In the genomic region with DNA sequence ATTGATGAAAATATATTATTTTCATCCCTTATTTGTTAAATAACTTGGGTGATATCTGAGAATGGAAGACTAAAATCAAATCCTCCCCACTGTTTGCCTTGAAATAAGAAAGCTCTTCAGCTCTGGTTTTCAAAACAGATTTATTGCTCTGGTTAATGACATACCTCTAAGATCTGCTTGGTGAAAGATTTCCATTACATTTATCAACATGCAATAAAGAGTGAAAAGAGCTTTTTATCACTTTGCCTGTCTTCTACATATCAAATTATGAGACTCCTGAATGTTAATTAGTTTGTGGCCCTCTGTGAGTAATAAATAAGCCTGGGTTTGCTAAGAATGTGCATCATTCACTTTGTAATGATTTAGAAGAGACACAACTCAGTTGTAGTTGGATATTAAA, we compare ENCODE assay signal across 35 cellular contexts.
"Had no signal": no experiment of that assay in that cellular context is flagged by ENCODE, and none has a peak within 500 bp of the region (broad histone marks: within the 10 kb centered on the region; RNA-seq: fewer than 3 reads in every experiment).

No MANE protein-coding gene starts in this region.

- ATAC-seq: activated CD4-positive, alpha-beta T cell treated with anti-CD3 and anti-CD28 coated beads for 36 hours; activated CD8-positive, alpha-beta memory T cell treated with anti-CD3 and anti-CD28 coated beads, Interleukin-2, amount 10 ng/mL, durations not matched to agents 7 days and 5 days; activated CD8-positive, alpha-beta T cell treated with anti-CD3 and anti-CD28 coated beads, Interleukin-2, amount 10 ng/mL, durations not matched to agents 7 days and 5 days; activated naive CD4-positive, alpha-beta T cell treated with anti-CD3 and anti-CD28 coated beads, Interleukin-2, amount 50 U/mL, for 72 hours; activated T-cell treated with anti-CD3 and anti-CD28 coated beads, Interleukin-2, amount 50 U/mL, for 72 hours; effector memory CD8-positive, alpha-beta T cell; foreskin keratinocyte; gastrocnemius medialis; heart left ventricle; T-helper 17 cell had no signal

- H3K4me3 Mint-ChIP-seq: activated CD4-positive, alpha-beta memory T cell treated with anti-CD3 and anti-CD28 coated beads for 36 hours; activated CD4-positive, alpha-beta T cell treated with anti-CD3 and anti-CD28 coated beads for 36 hours; activated CD4-positive, alpha-beta T cell treated with anti-CD3 and anti-CD28 coated beads, Interleukin-2, amount 10 ng/mL, durations not matched to agents 24 days and 14 days; activated CD8-positive, alpha-beta memory T cell treated with anti-CD3 and anti-CD28 coated beads, Interleukin-2, amount 10 ng/mL, durations not matched to agents 7 days and 5 days; activated CD8-positive, alpha-beta T cell treated with anti-CD3 and anti-CD28 coated beads, Interleukin-2, amount 10 ng/mL, durations not matched to agents 7 days and 5 days; activated naive CD4-positive, alpha-beta T cell treated with anti-CD3 and anti-CD28 coated beads, Interleukin-2, amount 10 ng/mL, durations not matched to agents 7 days and 5 days; activated naive CD8-positive, alpha-beta T cell treated with anti-CD3 and anti-CD28 coated beads, Interleukin-2, amount 10 ng/mL, durations not matched to agents 7 days and 5 days; activated T-cell treated with anti-CD3 and anti-CD28 coated beads, Interleukin-2, amount 50 U/mL, for 24 hours; activated T-cell treated with anti-CD3 and anti-CD28 coated beads, Interleukin-2, amount 50 U/mL, for 72 hours; brain; central memory CD8-positive, alpha-beta T cell; dendritic cell treated with granulocyte-macrophage colony-stimulating factor and Interleukin-4, amounts not matched to agents 40 ng/mL and 50 ng/mL, for 4 days; effector memory CD8-positive, alpha-beta T cell; T-helper 17 cell; T-helper 2 cell treated with Interferon-gamma antibody and Interleukin-4, amounts not matched to agents 5 μg/mL and 100 μg/mL, for 36 hours had no signal

- H3K4me3 ChIP-seq: ascending aorta, breast epithelium, cardiac muscle cell, coronary artery, dorsolateral prefrontal cortex, esophagus muscularis mucosa, gastrocnemius medialis, heart left ventricle had no signal

- H3K4me1 Mint-ChIP-seq: activated CD4-positive, alpha-beta T cell treated with anti-CD3 and anti-CD28 coated beads for 36 hours; activated CD4-positive, alpha-beta T cell treated with anti-CD3 and anti-CD28 coated beads, Interleukin-2, amount 10 ng/mL, durations not matched to agents 24 days and 14 days; activated CD8-positive, alpha-beta memory T cell treated with anti-CD3 and anti-CD28 coated beads, Interleukin-2, amount 10 ng/mL, durations not matched to agents 7 days and 5 days; activated naive CD4-positive, alpha-beta T cell treated with anti-CD3 and anti-CD28 coated beads, Interleukin-2, amount 10 ng/mL, durations not matched to agents 7 days and 5 days; activated naive CD8-positive, alpha-beta T cell treated with anti-CD3 and anti-CD28 coated beads, Interleukin-2, amount 10 ng/mL, durations not matched to agents 7 days and 5 days; central memory CD8-positive, alpha-beta T cell; T-helper 17 cell had no signal

- DNase-seq: activated CD4-positive, alpha-beta memory T cell treated with anti-CD3 and anti-CD28 coated beads for 36 hours; activated CD4-positive, alpha-beta T cell treated with anti-CD3 and anti-CD28 coated beads for 36 hours; activated CD4-positive, alpha-beta T cell treated with anti-CD3 and anti-CD28 coated beads, Interleukin-2, amount 10 ng/mL, durations not matched to agents 24 days and 14 days; activated CD4-positive, CD25-positive, alpha-beta regulatory T cell; activated CD4-positive, CD25-positive, alpha-beta regulatory T cell treated with anti-CD3 and anti-CD28 coated beads, Interleukin-2, amount 50 U/mL, for 72 hours; activated CD8-positive, alpha-beta memory T cell treated with anti-CD3 and anti-CD28 coated beads, Interleukin-2, amount 10 ng/mL, durations not matched to agents 7 days and 5 days; activated CD8-positive, alpha-beta memory T cell treated with anti-CD3 and anti-CD28 coated beads, Interleukin-2, amount 50 U/mL, for 48 hours; activated CD8-positive, alpha-beta T cell treated with anti-CD3 and anti-CD28 coated beads, Interleukin-2, amount 10 ng/mL, durations not matched to agents 7 days and 5 days; activated gamma-delta T cell; activated naive CD4-positive, alpha-beta T cell; activated naive CD4-positive, alpha-beta T cell treated with anti-CD3 and anti-CD28 coated beads, Interleukin-2, amount 10 ng/mL, durations not matched to agents 7 days and 5 days; activated naive CD8-positive, alpha-beta T cell treated with anti-CD3 and anti-CD28 coated beads, Interleukin-2, amount 10 ng/mL, durations not matched to agents 7 days and 5 days; activated T-cell treated with anti-CD3 and anti-CD28 coated beads for 4 hours; activated T-cell treated with anti-CD3 and anti-CD28 coated beads, Interleukin-2, amount 50 U/mL, for 24 hours; activated T-cell treated with anti-CD3 and anti-CD28 coated beads, Interleukin-2, amount 50 U/mL, for 72 hours; dorsolateral prefrontal cortex; effector memory CD8-positive, alpha-beta T cell; erythroblast; foreskin keratinocyte; gastrocnemius medialis; glutamatergic neuron; heart left ventricle; T-helper 17 cell; T1000; WERI-Rb-1 had no signal

- H3K4me1 ChIP-seq: ascending aorta, breast epithelium, esophagus muscularis mucosa, foreskin keratinocyte had no signal

- H3K36me3 Mint-ChIP-seq: activated CD4-positive, alpha-beta memory T cell treated with anti-CD3 and anti-CD28 coated beads for 36 hours; activated CD8-positive, alpha-beta memory T cell treated with anti-CD3 and anti-CD28 coated beads, Interleukin-2, amount 10 ng/mL, durations not matched to agents 7 days and 5 days; activated naive CD4-positive, alpha-beta T cell treated with anti-CD3 and anti-CD28 coated beads, Interleukin-2, amount 10 ng/mL, durations not matched to agents 7 days and 5 days; activated naive CD4-positive, alpha-beta T cell treated with anti-CD3 and anti-CD28 coated beads, Interleukin-2, amount 50 U/mL, for 72 hours; activated naive CD8-positive, alpha-beta T cell treated with anti-CD3 and anti-CD28 coated beads, Interleukin-2, amount 10 ng/mL, durations not matched to agents 7 days and 5 days had no signal

- H3K27me3 Mint-ChIP-seq: activated CD4-positive, alpha-beta memory T cell treated with anti-CD3 and anti-CD28 coated beads for 36 hours; brain; dendritic cell treated with granulocyte-macrophage colony-stimulating factor and Interleukin-4, amounts not matched to agents 40 ng/mL and 50 ng/mL, for 4 days had no signal

- H3K9me3 Mint-ChIP-seq: activated CD4-positive, alpha-beta memory T cell treated with anti-CD3 and anti-CD28 coated beads for 36 hours; activated CD4-positive, alpha-beta T cell treated with anti-CD3 and anti-CD28 coated beads, Interleukin-2, amount 10 ng/mL, durations not matched to agents 24 days and 14 days; activated naive CD4-positive, alpha-beta T cell treated with anti-CD3 and anti-CD28 coated beads, Interleukin-2, amount 10 ng/mL, durations not matched to agents 7 days and 5 days; activated naive CD4-positive, alpha-beta T cell treated with anti-CD3 and anti-CD28 coated beads, Interleukin-2, amount 50 U/mL, for 72 hours; activated naive CD8-positive, alpha-beta T cell treated with anti-CD3 and anti-CD28 coated beads, Interleukin-2, amount 10 ng/mL, durations not matched to agents 7 days and 5 days; activated T-cell treated with anti-CD3 and anti-CD28 coated beads, Interleukin-2, amount 50 U/mL, for 24 hours; activated T-cell treated with anti-CD3 and anti-CD28 coated beads, Interleukin-2, amount 50 U/mL, for 72 hours; brain; central memory CD8-positive, alpha-beta T cell; dendritic cell treated with granulocyte-macrophage colony-stimulating factor and Interleukin-4, amounts not matched to agents 40 ng/mL and 50 ng/mL, for 4 days; effector memory CD8-positive, alpha-beta T cell; T-helper 2 cell treated with Interferon-gamma antibody and Interleukin-4, amounts not matched to agents 5 μg/mL and 100 μg/mL, for 36 hours had no signal

- H3K36me3 ChIP-seq: breast epithelium, cardiac muscle cell had no signal

- H3K9me3 ChIP-seq: ascending aorta, breast epithelium, esophagus muscularis mucosa, gastrocnemius medialis, heart left ventricle had no signal

- H3K27ac Mint-ChIP-seq: activated CD4-positive, alpha-beta memory T cell treated with anti-CD3 and anti-CD28 coated beads for 36 hours; activated CD4-positive, alpha-beta T cell treated with anti-CD3 and anti-CD28 coated beads for 36 hours; activated CD4-positive, alpha-beta T cell treated with anti-CD3 and anti-CD28 coated beads, Interleukin-2, amount 10 ng/mL, durations not matched to agents 24 days and 14 days; activated CD8-positive, alpha-beta memory T cell treated with anti-CD3 and anti-CD28 coated beads, Interleukin-2, amount 10 ng/mL, durations not matched to agents 7 days and 5 days; activated CD8-positive, alpha-beta T cell treated with anti-CD3 and anti-CD28 coated beads, Interleukin-2, amount 10 ng/mL, durations not matched to agents 7 days and 5 days; activated naive CD4-positive, alpha-beta T cell treated with anti-CD3 and anti-CD28 coated beads, Interleukin-2, amount 10 ng/mL, durations not matched to agents 7 days and 5 days; activated naive CD4-positive, alpha-beta T cell treated with anti-CD3 and anti-CD28 coated beads, Interleukin-2, amount 50 U/mL, for 72 hours; activated naive CD8-positive, alpha-beta T cell treated with anti-CD3 and anti-CD28 coated beads, Interleukin-2, amount 10 ng/mL, durations not matched to agents 7 days and 5 days; activated T-cell treated with anti-CD3 and anti-CD28 coated beads, Interleukin-2, amount 50 U/mL, for 24 hours; activated T-cell treated with anti-CD3 and anti-CD28 coated beads, Interleukin-2, amount 50 U/mL, for 72 hours; brain; dendritic cell treated with granulocyte-macrophage colony-stimulating factor and Interleukin-4, amounts not matched to agents 40 ng/mL and 50 ng/mL, for 4 days; effector memory CD8-positive, alpha-beta T cell; T-helper 17 cell; T-helper 2 cell treated with Interferon-gamma antibody and Interleukin-4, amounts not matched to agents 5 μg/mL and 100 μg/mL, for 36 hours had no signal

- H3K27ac ChIP-seq: ascending aorta, breast epithelium, cardiac muscle cell, coronary artery, dorsolateral prefrontal cortex, esophagus muscularis mucosa, foreskin keratinocyte, gastrocnemius medialis, heart left ventricle, WERI-Rb-1 had no signal
